ENCODE assay signal across 8 cellular contexts in genomic region chr14:67943947-67944346, GRCh38.
DNase-seq lines count a peak whose midpoint lies in the region; ATAC-seq, FAIRE-seq and TF ChIP-seq lines count a peak whose summit lies in the region.

No MANE protein-coding gene starts in this region.

- H3K9me3 ChIP-seq in lung (ENCODE audit: control insufficient read depth in 2 of 2, insufficient read depth in 1 of 2, low read length in 1 of 2), result no peaks in the 10 kb centered on the region

- TF ChIP-seq CTCF in GM12865 (IDR thresholded peaks at IDR 0.05; ENCODE audit: insufficient read depth, low read depth, low read length, missing control alignments) (peak; percentile 55), lung (IDR thresholded peaks at IDR 0.05; ENCODE audit: control extremely low read depth, extremely low read depth) (peak; percentile 60)

- no peaks in the 10 kb centered on the region for H3K36me3 ChIP-seq in lung (ENCODE audit: control insufficient read depth in 2 of 2, insufficient read depth in 2 of 2, low read length in 2 of 2)

- 15 to 20% methylated on average over 3 of the region's 3 CpGs for WGBS in lung, 2 donors

- DNase-seq in GM12865 (ENCODE audit: low read depth), result peak; percentile 80
- peak; percentile 64 to 74 for DNase-seq in NCI-H1930 (lab: John Stamatoyannopoulos, UW)
- DNase-seq in T-helper 2 cell, result peak in 3 of 5 experiments; percentile 11 to 69 (median 30)
- peak; percentile 56 for DNase-seq in ecto neural progenitor cell (ENCODE audit: low spot score)
- peak; percentile 76 for DNase-seq in lung (ENCODE audit: low spot score)
- DNase-seq in stimulated activated CD8-positive, alpha-beta memory T cell treated with anti-CD3 and anti-CD28 coated beads, Interleukin-4, amount 100 ng/mL, for 48 hours, result peak; percentile 59

- no peak overlapping the region for H3K27ac ChIP-seq in lung (ENCODE audit: low read depth in 1 of 2, low read length in 1 of 2)

- H3K27me3 ChIP-seq in lung (ENCODE audit: control insufficient read depth, insufficient read depth), result no peaks in the 10 kb centered on the region

- H3K4me3 ChIP-seq in GM12865 (ENCODE audit: low read depth, low read length) (no peak overlapping the region), lung (no peak overlapping the region)

- ATAC-seq in lung (ENCODE audit: insufficient read depth, low FRiP score) (no peak), GM19397 (IDR thresholded peaks at IDR 0.05; ENCODE audit: unreplicated experiment) (no peak)

- peak; percentile 97 for FAIRE-seq in A204.1 (lab: Jason Lieb, UNC)

- no peaks in the 10 kb centered on the region for H3K4me1 ChIP-seq in lung (ENCODE audit: control insufficient read depth in 2 of 2, insufficient read depth in 2 of 2, low read length in 2 of 2)

Comparison
In these comparisons a context has a peak if more than half of its experiments do, and no peak if none do; other contexts are left out.
1. DNase-seq: peak in every context shown above with its lines; median percentile 80 in GM12865; 76 in lung; 69 in NCI-H1930; 59 in stimulated activated CD8-positive, alpha-beta memory T cell treated with anti-CD3 and anti-CD28 coated beads, Interleukin-4, amount 100 ng/mL, for 48 hours; 56 in ecto neural progenitor cell; 30 in T-helper 2 cell.